Comparison of ENCODE assay signal across 1 cellular context in genomic region chr15:34794590-34795206, GRCh38.
TF ChIP-seq lines count a peak whose summit lies in the region.

No MANE protein-coding gene starts in this region.

TF ChIP-seq in A549, 52 proteins besides CTCF, POLR2A, EP300 and RAD21 (continued from another document):
- TF ChIP-seq HEYL (CRISPR knock-in tag; IDR thresholded peaks at IDR 0.05) (no peak), KDM5A (IDR thresholded peaks at IDR 0.05) (no peak), ESRRA (IDR thresholded peaks at IDR 0.05; ENCODE audit: borderline replicate concordance, low read length) (no peak), RARB (CRISPR knock-in tag; IDR thresholded peaks at IDR 0.05) (no peak), ELK1 (IDR thresholded peaks at IDR 0.05; ENCODE audit: low read depth, low read length) (no peak), ZC3H11A (IDR thresholded peaks at IDR 0.05) (no peak)
